21 cellular contexts compared by ENCODE assay signal in the genomic region with DNA sequence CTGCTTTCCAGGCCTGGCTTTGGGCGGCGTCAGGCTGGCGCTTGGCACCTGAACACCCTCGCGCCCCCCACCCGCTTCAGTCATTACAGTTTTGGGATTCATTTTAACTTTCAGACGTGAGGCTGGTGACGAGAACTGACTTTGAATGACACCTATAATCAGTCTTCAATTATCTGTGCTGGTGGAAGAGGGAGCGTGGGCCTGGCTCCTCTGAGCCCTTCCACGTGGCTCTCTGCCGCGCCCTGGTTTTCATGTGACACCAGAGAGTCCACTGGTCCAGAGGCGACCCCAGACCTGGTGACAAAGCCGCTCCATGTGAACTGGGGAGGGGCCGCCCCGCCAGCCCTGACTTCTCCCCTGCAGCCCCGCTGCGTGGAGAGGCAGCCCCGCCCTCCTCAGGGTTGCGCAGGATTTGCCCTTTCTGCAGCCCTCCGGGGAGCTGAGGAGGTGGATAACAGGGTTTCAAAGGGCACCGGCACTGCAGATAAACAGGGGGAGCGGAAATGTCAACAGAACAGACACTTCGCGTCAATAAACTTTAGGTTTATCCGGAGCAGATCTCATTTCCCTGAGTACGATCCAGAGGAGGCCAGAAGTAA. TPM values are rescaled to one million over a fixed set of nuclear protein-coding genes. Genes with fewer than 3 reads are reported as not detected.
DNase-seq lines count a peak whose midpoint lies in the region; ATAC-seq and TF ChIP-seq lines count a peak whose summit lies in the region.
"Had no signal": no experiment of that assay in that cellular context is flagged by ENCODE, and none has a peak within 500 bp of the region (broad histone marks: within the 10 kb centered on the region; RNA-seq: fewer than 3 reads in every experiment).

No MANE protein-coding gene starts in this region.

- H3K36me3 ChIP-seq in Caco-2 (ENCODE audit: control insufficient read depth, insufficient read depth, low read length) (no peaks in the 10 kb centered on the region), HUES64 (ENCODE audit: insufficient read depth, low read length) (no peaks in the 10 kb centered on the region), neuronal stem cell (replicated peaks in 1 of 2; ENCODE audit: control insufficient read depth in 2 of 2, insufficient read depth in 2 of 2, low read length in 2 of 2) (no peaks in the 10 kb centered on the region)
- no peaks in the 10 kb centered on the region for H3K36me3 ChIP-seq in CD4-positive, alpha-beta memory T cell (ENCODE audit: insufficient read depth, low read length)
- H3K36me3 ChIP-seq: esophagus squamous epithelium, heart left ventricle had no signal

- H3K9me3 Mint-ChIP-seq in Caco-2 (ENCODE audit: unreplicated experiment) = no peaks in the 10 kb centered on the region
- peaks cover 0 to 5% (median 4%) of the 10 kb centered on the region in 8 donors for H3K9me3 Mint-ChIP-seq in CD4-positive, alpha-beta memory T cell
- H3K9me3 Mint-ChIP-seq: activated CD4-positive, alpha-beta memory T cell treated with anti-CD3 and anti-CD28 coated beads, Interleukin-2, amount 10 ng/mL, durations not matched to agents 7 days and 5 days; activated T-helper 2 cell treated with anti-CD3 and anti-CD28 coated beads, Interferon-gamma antibody, Interleukin-2, Interleukin-4, amounts not matched to agents 10 μg/mL and 5 μg/mL and 100 μg/mL, durations not matched to agents 14 hours and 24 hours and 36 hours had no signal

- no peak overlapping the region for H3K4ac ChIP-seq in neuronal stem cell (ENCODE audit: low read length)

- H3K23ac ChIP-seq in neuronal stem cell (ENCODE audit: low read depth, low read length, poor library complexity) = no peak overlapping the region

- no peak overlapping the region for H4K8ac ChIP-seq in neuronal stem cell (ENCODE audit: low read depth, low read length)

- peak overlapping the region; percentile 0 for H2BK15ac ChIP-seq in neuronal stem cell (ENCODE audit: low read length)

- POLR2A ChIA-PET in Caco-2 (lab: Charles Lee) = no interaction called here
- POLR2A ChIA-PET in CD4-positive, alpha-beta memory T cell (lab: Charles Lee; ENCODE audit: partially characterized antibody) = no interaction called here

- no peaks in the 10 kb centered on the region for H3K4me1 Mint-ChIP-seq in Caco-2 (ENCODE audit: low read depth, unreplicated experiment)
- peaks cover 0 to 3% (median 1%) of the 10 kb centered on the region in 4 donors for H3K4me1 Mint-ChIP-seq in CD4-positive, alpha-beta memory T cell
- H3K4me1 Mint-ChIP-seq: activated CD4-positive, alpha-beta memory T cell treated with anti-CD3 and anti-CD28 coated beads, Interleukin-2, amount 10 ng/mL, durations not matched to agents 7 days and 5 days had no signal

- peak overlapping the region; percentile 45 for H2BK5ac ChIP-seq in neuronal stem cell (ENCODE audit: low read length)

- no peak overlapping the region for H3K27ac Mint-ChIP-seq in Caco-2 (ENCODE audit: unreplicated experiment)
- no peak overlapping the region for H3K27ac Mint-ChIP-seq in CD4-positive, alpha-beta memory T cell
- H3K27ac Mint-ChIP-seq: activated CD4-positive, alpha-beta memory T cell treated with anti-CD3 and anti-CD28 coated beads, Interleukin-2, amount 10 ng/mL, durations not matched to agents 7 days and 5 days; activated T-helper 2 cell treated with anti-CD3 and anti-CD28 coated beads, Interferon-gamma antibody, Interleukin-2, Interleukin-4, amounts not matched to agents 10 μg/mL and 5 μg/mL and 100 μg/mL, durations not matched to agents 14 hours and 24 hours and 36 hours had no signal

- peak overlapping the region; percentile 22 for H2AK5ac ChIP-seq in neuronal stem cell (ENCODE audit: low read depth, low read length)

- BruUV-seq in Caco-2 (replicated peaks; lab: Mats Ljungman, UMichigan) = no TSS peak

- no peak overlapping the region for H2BK120ac ChIP-seq in neuronal stem cell (ENCODE audit: low read depth, low read length)

- H3K4me3 ChIP-seq in Caco-2 (ENCODE audit: low read depth, low read length) (no peak overlapping the region; the same call in 1 of the 2 replicates), HUES64 (ENCODE audit: low read length) (peak overlapping the region; percentile 39), neuronal stem cell (ENCODE audit: low read length in 2 of 2) (peak overlapping the region in 1 of 2 donors; percentile 42), dorsolateral prefrontal cortex (peak overlapping the region in 26 of 59 donors; percentile 1 to 46 (median 30))
- H3K4me3 ChIP-seq in CD4-positive, alpha-beta memory T cell (ENCODE audit: low read length in 2 of 2) = no peak overlapping the region
- H3K4me3 ChIP-seq: PC-9 had no signal

- H3K9ac ChIP-seq in HUES64 (ENCODE audit: low read depth, low read length) (0 out of 2 replicates have a peak overlapping the region, but pooled peaks have one; percentile 3), neuronal stem cell (ENCODE audit: low read depth, low read length, poor library complexity) (peak overlapping the region; percentile 37)

- TF ChIP-seq CTCF in Caco-2 (IDR thresholded peaks at IDR 0.05; ENCODE audit: insufficient read depth in 1 of 2, low read depth in 1 of 2, low read length in 1 of 2, severe bottlenecking in 1 of 2, unreplicated experiment in 1 of 2) (no peak), dorsolateral prefrontal cortex (IDR thresholded peaks at IDR 0.05 in 54 of 56, conservative IDR thresholded peaks at IDR 0.05 in 2 of 56; ENCODE audit: low read depth in 1 of 56, partially characterized antibody in 56 of 56) (no peak)

- no peaks in the 10 kb centered on the region for H3K79me1 ChIP-seq in neuronal stem cell (ENCODE audit: low read depth, low read length)

- no peaks in the 10 kb centered on the region for H3K36me3 Mint-ChIP-seq in Caco-2 (ENCODE audit: insufficient read depth, unreplicated experiment)
- no peaks in the 10 kb centered on the region for H3K36me3 Mint-ChIP-seq in CD4-positive, alpha-beta memory T cell

- CTCF ChIA-PET in Caco-2 (lab: Charles Lee) = no interaction called here
- CTCF ChIA-PET in CD4-positive, alpha-beta memory T cell (lab: Charles Lee; ENCODE audit: partially characterized antibody) = no interaction called here

- peak overlapping the region; percentile 43 for H3K4me2 ChIP-seq in neuronal stem cell (ENCODE audit: insufficient read depth, low read length, poor library complexity, severe bottlenecking)
- H3K4me2 ChIP-seq: PC-9 had no signal

- no peak for ATAC-seq in HG03045 (IDR thresholded peaks at IDR 0.05; ENCODE audit: unreplicated experiment)
- ATAC-seq: heart left ventricle, left lobe of liver, SK-N-SH treated with all-trans-retinoic acid at 6 μM for 48 hours had no signal

- 29% methylated on average over 27 of the region's 27 CpGs for WGBS in HUES64
- WGBS in neuronal stem cell (ENCODE audit: extremely low coverage in 2 of 2, insufficient read length in 2 of 2, insufficient replicate concordance in 1 of 2), 2 donors = no CpG with 5 or more reads among the region's 27 CpGs

- H3K14ac ChIP-seq in neuronal stem cell (ENCODE audit: low read length) = peak overlapping the region; percentile 26

- H2AFZ ChIP-seq in neuronal stem cell (ENCODE audit: low read length) = no peak overlapping the region
- H2AFZ ChIP-seq: PC-9 had no signal

- DNase-seq in Caco-2 = peak; percentile 7 to 42
- DNase-seq in head of caudate nucleus = peak in 24 of 42 donors; percentile 27 to 81 (median 56)
- peak; percentile 27 for DNase-seq in neuronal stem cell (ENCODE audit: low spot score)
- no peak for DNase-seq in CD4-positive, alpha-beta memory T cell
- no peak for DNase-seq in GM03348 (ENCODE audit: low spot score)
- no peak for DNase-seq in dorsolateral prefrontal cortex
- DNase-seq: activated CD4-positive, alpha-beta memory T cell treated with anti-CD3 and anti-CD28 coated beads, Interleukin-2, amount 10 ng/mL, durations not matched to agents 7 days and 5 days; AML-193; aorta; cortex of kidney; esophagus squamous epithelium; heart left ventricle; NCI-H2029; PC-9 had no signal

- no peak overlapping the region for H3K27ac ChIP-seq in HUES64 (ENCODE audit: low read depth, low read length)
- no peak overlapping the region for H3K27ac ChIP-seq in neuronal stem cell (replicated peaks; ENCODE audit: low read length)
- no peak overlapping the region for H3K27ac ChIP-seq in CD4-positive, alpha-beta memory T cell (ENCODE audit: low read depth, low read length)
- H3K27ac ChIP-seq in dorsolateral prefrontal cortex = peak overlapping the region in 24 of 59 donors; percentile 3 to 81 (median 36)
- H3K27ac ChIP-seq: esophagus squamous epithelium, heart left ventricle, PC-9 had no signal

- H3K27me3 ChIP-seq in Caco-2 (replicated peaks; ENCODE audit: control insufficient read depth, insufficient read depth, low read length) (no peaks in the 10 kb centered on the region), HUES64 (ENCODE audit: insufficient read depth, low read length) (peaks cover 28% of the 10 kb centered on the region), neuronal stem cell (ENCODE audit: control insufficient read depth in 3 of 3, insufficient read depth in 3 of 3, low read depth in 1 of 3, low read length in 3 of 3) (peaks cover 0 to 20% (median 3%) of the 10 kb centered on the region in 3 experiments), dorsolateral prefrontal cortex (peaks cover 0 to 6% (median 0%) of the 10 kb centered on the region in 45 donors)
- no peaks in the 10 kb centered on the region for H3K27me3 ChIP-seq in CD4-positive, alpha-beta memory T cell (ENCODE audit: insufficient read depth, low read length)

- H2BK12ac ChIP-seq in neuronal stem cell (ENCODE audit: low read length) = peak overlapping the region; percentile 30

- peaks cover 3% of the 10 kb centered on the region for H3K27me3 Mint-ChIP-seq in Caco-2 (ENCODE audit: insufficient read depth, unreplicated experiment)
- peaks cover 16 to 17% of the 10 kb centered on the region in 2 donors for H3K27me3 Mint-ChIP-seq in CD4-positive, alpha-beta memory T cell

- 0 out of 2 replicates have a peak, but pooled peaks cover 3% of the 10 kb centered on the region for H3K4me1 ChIP-seq in Caco-2
- peaks cover 20% of the 10 kb centered on the region; the same call in 1 of the 2 replicates for H3K4me1 ChIP-seq in HUES64 (ENCODE audit: insufficient read depth, low read length)
- H3K4me1 ChIP-seq in neuronal stem cell (ENCODE audit: control insufficient read depth in 2 of 2, insufficient read depth in 1 of 2, low read depth in 1 of 2, low read length in 2 of 2) = peaks cover 0 to 23% of the 10 kb centered on the region in 2 donors
- no peaks in the 10 kb centered on the region for H3K4me1 ChIP-seq in CD4-positive, alpha-beta memory T cell (ENCODE audit: insufficient read depth, low read length)

- no peak overlapping the region for H4K91ac ChIP-seq in neuronal stem cell (ENCODE audit: low read depth, low read length, poor library complexity)

- H3K9me3 ChIP-seq in Caco-2 (no peaks in the 10 kb centered on the region), HUES64 (ENCODE audit: insufficient read depth, low read depth, low read length) (peaks cover 2% of the 10 kb centered on the region; the same call in 1 of the 2 replicates), neuronal stem cell (replicated peaks in 1 of 2; ENCODE audit: control insufficient read depth in 2 of 2, insufficient read depth in 1 of 2, low read depth in 1 of 2, low read length in 2 of 2) (peaks cover 0 to 5% of the 10 kb centered on the region in 2 donors)
- no peaks in the 10 kb centered on the region for H3K9me3 ChIP-seq in CD4-positive, alpha-beta memory T cell (ENCODE audit: control insufficient read depth in 1 of 2, low read length in 2 of 2)

- intact Hi-C loops in Caco-2 (cut with micrococcal nuclease; ENCODE audit: unreplicated experiment) (no loop called here), head of caudate nucleus (cut with DNase I) (no loop called here), dorsolateral prefrontal cortex (cut with DNase I) (no loop called here)
- intact Hi-C loops in CD4-positive, alpha-beta memory T cell (cut with micrococcal nuclease) = no loop called here

- peak overlapping the region; percentile 58 for H3K18ac ChIP-seq in neuronal stem cell (ENCODE audit: low read length)

- peak overlapping the region; percentile 55 for H3K4me3 Mint-ChIP-seq in Caco-2 (ENCODE audit: unreplicated experiment)
- no peak overlapping the region for H3K4me3 Mint-ChIP-seq in CD4-positive, alpha-beta memory T cell
- H3K4me3 Mint-ChIP-seq: activated CD4-positive, alpha-beta memory T cell treated with anti-CD3 and anti-CD28 coated beads, Interleukin-2, amount 10 ng/mL, durations not matched to agents 7 days and 5 days had no signal

RNA-seq across cellular contexts. Expression of a gene that starts 56.3 kb away (rescaled TPM):
- total RNA-seq in Caco-2 (2022) (not detected in 2 replicates), dorsolateral prefrontal cortex (10 to 100 TPM; 21.7 to 74.9 (median 55.1) TPM)
- 4.3 TPM for polyA plus RNA-seq in HUES64 (2013, experiment 1 of 2)
- polyA plus RNA-seq in HUES64 (2013, experiment 2 of 2) = 3.5 TPM
- polyA plus RNA-seq in neuronal stem cell (2013, experiment 1 of 2) = 0.32 TPM
- polyA plus RNA-seq in neuronal stem cell (2013, experiment 2 of 2) = 0.42 TPM
- total RNA-seq in CD4-positive, alpha-beta memory T cell = under 1 TPM in 1 of 2 experiments, not detected in 1; 0.09 TPM
- not detected for polyA plus RNA-seq in CD4-positive, alpha-beta memory T cell
- total RNA-seq: activated CD4-positive, alpha-beta memory T cell treated with anti-CD3 and anti-CD28 coated beads, Interleukin-2, amount 10 ng/mL, durations not matched to agents 7 days and 5 days; activated T-helper 2 cell treated with anti-CD3 and anti-CD28 coated beads, Interferon-gamma antibody, Interleukin-2, Interleukin-4, amounts not matched to agents 10 μg/mL and 5 μg/mL and 100 μg/mL, durations not matched to agents 14 hours and 24 hours and 36 hours; MCF 10A; PC-9; pulmonary artery endothelial cell had no signal
- polyA plus RNA-seq: aorta had no signal

Comparison
In these comparisons a context has a peak if more than half of its experiments do, and no peak if none do; other contexts are left out.
1. DNase-seq: peak in Caco-2 (2 of 2), head of caudate nucleus (24 of 42) and neuronal stem cell (single experiment); none in CD4-positive, alpha-beta memory T cell (0 of 5), GM03348 (single experiment) and dorsolateral prefrontal cortex (0 of 10).
2. RNA of a gene that starts 56.3 kb away (total RNA-seq): 21.7 to 74.9 TPM in dorsolateral prefrontal cortex; 0.09 TPM in CD4-positive, alpha-beta memory T cell and not detected in Caco-2; every median in the first group is over 10 times any median in the second.